Comparison of ENCODE assay signal across 25 cellular contexts in the genomic region with DNA sequence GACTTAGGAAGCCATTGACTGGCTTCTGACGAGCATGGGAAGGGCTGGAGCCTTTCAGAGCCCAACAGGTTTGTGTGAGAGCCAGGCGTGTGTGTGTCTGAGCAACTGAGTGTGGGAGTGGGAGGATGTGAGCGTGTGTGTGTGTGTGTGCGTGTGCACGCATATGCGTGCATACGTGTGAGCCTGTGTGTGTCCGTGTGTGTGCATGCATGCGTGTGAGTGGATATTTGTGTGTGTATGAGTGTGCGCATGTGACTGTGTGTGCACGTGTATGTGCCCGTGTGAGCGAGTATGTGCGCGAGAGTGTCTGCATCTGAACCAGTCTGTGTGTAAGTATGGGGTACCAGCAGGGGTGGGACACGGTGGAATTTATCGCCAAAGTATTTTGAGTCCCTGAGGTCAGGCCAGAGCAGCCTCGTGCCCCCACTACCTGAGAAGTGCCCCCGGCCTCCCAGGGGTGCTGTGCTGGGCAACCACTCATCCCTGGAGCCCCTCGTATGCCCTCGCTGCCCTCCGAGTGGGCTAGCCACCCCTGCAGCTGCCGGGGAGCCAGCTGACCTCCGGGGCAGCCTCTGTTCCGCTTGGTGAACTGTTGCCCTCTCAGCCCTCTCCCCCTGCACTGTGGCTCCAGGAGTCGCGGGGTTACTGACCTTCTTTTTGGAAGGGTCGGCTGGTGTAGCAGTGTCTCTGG. TPM values are rescaled to one million over a fixed set of nuclear protein-coding genes. Genes with fewer than 3 reads are reported as not detected.
DNase-seq lines count a peak whose midpoint lies in the region; ATAC-seq and TF ChIP-seq lines count a peak whose summit lies in the region.
"Had no signal": no experiment of that assay in that cellular context is flagged by ENCODE, and none has a peak within 500 bp of the region (broad histone marks: within the 10 kb centered on the region; RNA-seq: fewer than 3 reads in every experiment).

No MANE protein-coding gene starts in this region.

- H3K9me3 ChIP-seq in gastroesophageal sphincter: no peaks in the 10 kb centered on the region
- H3K9me3 ChIP-seq: suprapubic skin had no signal

- H3K4me3 ChIP-seq in GM23338: no peak overlapping the region
- no peak overlapping the region for H3K4me3 ChIP-seq in gastroesophageal sphincter
- no peak overlapping the region for H3K4me3 ChIP-seq in rectal smooth muscle tissue (ENCODE audit: low read length)
- H3K4me3 ChIP-seq: GM23248, suprapubic skin had no signal

- CTCF ChIA-PET in RWPE1 (lab: Yijun Ruan, JAX): interaction anchor here (0.5 kb wide), 1 partner anchor 71 kb away, joined by 3 read pairs; no protein-coding TSS in a partner anchor
- CTCF ChIA-PET in T-cell (lab: Charles Lee): no interaction called here

- H3K4me1 Mint-ChIP-seq in GM23338 (peaks cover 22% of the 10 kb centered on the region), T-cell (peaks cover 0 to 5% (median 4%) of the 10 kb centered on the region in 3 donors)
- H3K4me1 Mint-ChIP-seq: activated naive CD4-positive, alpha-beta T cell treated with anti-CD3 and anti-CD28 coated beads, Interleukin-2, amount 50 U/mL, for 24 hours had no signal

- no peak overlapping the region for H3K9ac ChIP-seq in rectal smooth muscle tissue (ENCODE audit: low read length)
- H3K9ac ChIP-seq: GM23248 had no signal

- H3K9me3 Mint-ChIP-seq in GM23338 (peaks cover 17% of the 10 kb centered on the region; the same call in 2 of the 3 replicates), T-cell (peaks cover 0 to 2% (median 0%) of the 10 kb centered on the region in 3 donors)
- H3K9me3 Mint-ChIP-seq: activated naive CD4-positive, alpha-beta T cell treated with anti-CD3 and anti-CD28 coated beads, Interleukin-2, amount 50 U/mL, for 24 hours; activated T-cell treated with anti-CD3 and anti-CD28 coated beads, Interleukin-2, amount 50 U/mL, for 72 hours; CD4-positive, CD25-positive, alpha-beta regulatory T cell; natural killer cell treated with Interleukin-12 subunit alpha and Interleukin-12 subunit beta and Interleukin-15 and Interleukin-18, amount 100 ng/mL, for 72 hours; stimulated activated memory B cell treated with anti-CD40 and anti-IgM and Interleukin-4, amounts not matched to agents 10 μg/mL and 1 μg/mL and 100 μg/mL, for 72 hours had no signal

- no peak overlapping the region for H3K4me2 ChIP-seq in GM23338

- no peak for TF ChIP-seq POLR2A in gastroesophageal sphincter (IDR thresholded peaks at IDR 0.05)

- no peaks in the 10 kb centered on the region for H3K9me2 ChIP-seq in GM23338 (ENCODE audit: insufficient read depth)

- 79 to 86% methylated on average over 10 to 14 of the region's 28 CpGs for WGBS in gastroesophageal sphincter (ENCODE audit: low coverage in 1 of 2), 2 donors

- H3K27ac Mint-ChIP-seq in GM23338: peak overlapping the region; percentile 1; the same call in 1 of the 2 replicates
- H3K27ac Mint-ChIP-seq in T-cell: no peak overlapping the region
- H3K27ac Mint-ChIP-seq: activated naive CD4-positive, alpha-beta T cell treated with anti-CD3 and anti-CD28 coated beads, Interleukin-2, amount 50 U/mL, for 24 hours; activated T-cell treated with anti-CD3 and anti-CD28 coated beads, Interleukin-2, amount 50 U/mL, for 72 hours; dendritic cell treated with granulocyte-macrophage colony-stimulating factor and Interleukin-4, amounts not matched to agents 40 ng/mL and 50 ng/mL, for 4 days; natural killer cell treated with Interleukin-12 subunit alpha and Interleukin-12 subunit beta and Interleukin-15 and Interleukin-18, amount 100 ng/mL, for 72 hours; stimulated activated memory B cell treated with anti-CD40 and anti-IgM and Interleukin-4, amounts not matched to agents 10 μg/mL and 1 μg/mL and 100 μg/mL, for 72 hours had no signal

- no peaks in the 10 kb centered on the region for H3K27me3 ChIP-seq in GM23338 (ENCODE audit: insufficient read depth)
- no peaks in the 10 kb centered on the region for H3K27me3 ChIP-seq in gastroesophageal sphincter
- H3K27me3 ChIP-seq in rectal smooth muscle tissue (ENCODE audit: control insufficient read depth, insufficient read depth, low read length): no peaks in the 10 kb centered on the region
- H3K27me3 ChIP-seq: suprapubic skin had no signal

- peaks cover 22% of the 10 kb centered on the region for H3K27me3 Mint-ChIP-seq in GM23338 (ENCODE audit: insufficient read depth, low read depth, poor library complexity)
- no peaks in the 10 kb centered on the region for H3K27me3 Mint-ChIP-seq in T-cell
- H3K27me3 Mint-ChIP-seq: activated naive CD4-positive, alpha-beta T cell treated with anti-CD3 and anti-CD28 coated beads, Interleukin-2, amount 50 U/mL, for 24 hours; CD4-positive, CD25-positive, alpha-beta regulatory T cell; natural killer cell treated with Interleukin-12 subunit alpha and Interleukin-12 subunit beta and Interleukin-15 and Interleukin-18, amount 100 ng/mL, for 72 hours; stimulated activated memory B cell treated with anti-CD40 and anti-IgM and Interleukin-4, amounts not matched to agents 10 μg/mL and 1 μg/mL and 100 μg/mL, for 72 hours had no signal

- peaks cover 41% of the 10 kb centered on the region for H3K36me3 Mint-ChIP-seq in GM23338 (ENCODE audit: low read depth)
- no peaks in the 10 kb centered on the region for H3K36me3 Mint-ChIP-seq in T-cell
- H3K36me3 Mint-ChIP-seq: activated naive CD4-positive, alpha-beta T cell treated with anti-CD3 and anti-CD28 coated beads, Interleukin-2, amount 50 U/mL, for 24 hours; natural killer cell treated with Interleukin-12 subunit alpha and Interleukin-12 subunit beta and Interleukin-15 and Interleukin-18, amount 100 ng/mL, for 72 hours had no signal

- H2AFZ ChIP-seq in GM23338: no peak overlapping the region
- H2AFZ ChIP-seq: GM23248 had no signal

- H3K36me3 ChIP-seq in GM23338 (ENCODE audit: insufficient read depth) (no peaks in the 10 kb centered on the region), gastroesophageal sphincter (peaks cover 0 to 8% of the 10 kb centered on the region in 2 donors), rectal smooth muscle tissue (ENCODE audit: control insufficient read depth, insufficient read depth, low read length) (no peaks in the 10 kb centered on the region)
- H3K36me3 ChIP-seq: suprapubic skin had no signal

- H3K27ac ChIP-seq in GM23338 (ENCODE audit: low read depth) (no peak overlapping the region), RWPE1 (peak overlapping the region; percentile 37), gastroesophageal sphincter (peak overlapping the region; percentile 92 to 97 (median 94)), rectal smooth muscle tissue (ENCODE audit: low read depth, low read length) (peak overlapping the region; percentile 92)
- H3K27ac ChIP-seq: GM23248, suprapubic skin had no signal

- 0 out of 2 replicates have a peak, but pooled peaks cover 2% of the 10 kb centered on the region for H3F3A ChIP-seq in GM23338 (replicated peaks; ENCODE audit: low read depth)

- no peak for TF ChIP-seq CTCF in GM23338 (conservative IDR thresholded peaks at IDR 0.05; ENCODE audit: low read depth in 2 of 2)
- TF ChIP-seq CTCF in RWPE1 (conservative IDR thresholded peaks at IDR 0.05; ENCODE audit: low read depth): no peak
- no peak for TF ChIP-seq CTCF in gastroesophageal sphincter (IDR thresholded peaks at IDR 0.05)

- H3K4me3 Mint-ChIP-seq in GM23338: no peak overlapping the region; the same call in 2 of the 3 replicates
- no peak overlapping the region for H3K4me3 Mint-ChIP-seq in T-cell
- H3K4me3 Mint-ChIP-seq: activated naive CD4-positive, alpha-beta T cell treated with anti-CD3 and anti-CD28 coated beads, Interleukin-2, amount 50 U/mL, for 24 hours; activated T-cell treated with anti-CD3 and anti-CD28 coated beads, Interleukin-2, amount 50 U/mL, for 72 hours; dendritic cell treated with granulocyte-macrophage colony-stimulating factor and Interleukin-4, amounts not matched to agents 40 ng/mL and 50 ng/mL, for 4 days; natural killer cell treated with Interleukin-12 subunit alpha and Interleukin-12 subunit beta and Interleukin-15 and Interleukin-18, amount 100 ng/mL, for 72 hours; stimulated activated memory B cell treated with anti-CD40 and anti-IgM and Interleukin-4, amounts not matched to agents 10 μg/mL and 1 μg/mL and 100 μg/mL, for 72 hours had no signal

- peaks cover 24% of the 10 kb centered on the region for H3K79me2 ChIP-seq in GM23338 (replicated peaks; ENCODE audit: insufficient read depth)

- no peak for DNase-seq in GM23338 (ENCODE audit: low spot score)
- no peak for DNase-seq in RWPE1 (ENCODE audit: low spot score)
- no peak for DNase-seq in activated gamma-delta T cell treated with Interleukin-2 at 50 U/mL for 16 hours
- DNase-seq in stimulated activated naive CD8-positive, alpha-beta T cell treated with anti-CD3 and anti-CD28 coated beads, Interleukin-15, Interleukin-2, amounts not matched to agents 100 U/mL and 50 U/mL, for 24 hours: no peak
- DNase-seq in T-cell: no peak
- DNase-seq: activated CD4-positive, alpha-beta T cell treated with anti-CD3 and anti-CD28 coated beads, Interleukin-2, amount 50 U/mL, for 4 hours; activated T-cell treated with anti-CD3 and anti-CD28 coated beads, Interleukin-2, amount 50 U/mL, for 72 hours; caudate nucleus; CD4-positive, CD25-positive, alpha-beta regulatory T cell; DMS 273 treated with DMSO at 0.1 percent for 48 hours; GM23248; NCI-H2029; NCI-H526; SIG-M5; stimulated activated CD4-positive, alpha-beta T cell treated with anti-CD3 and anti-CD28 coated beads, Interleukin-4, amount 100 ng/mL, for 4 hours had no signal

- POLR2A ChIA-PET in RWPE1 (lab: Yijun Ruan, JAX; ENCODE audit: low non-redundant PET) (no interaction called here), T-cell (lab: Charles Lee) (no interaction called here)

- ATAC-seq in GM23338 (no peak), gastroesophageal sphincter (no peak), GM18520 (IDR thresholded peaks at IDR 0.05; ENCODE audit: unreplicated experiment) (no peak), T-cell (replicated peaks in 1 of 4) (no peak)
- no peak for ATAC-seq in stimulated activated naive CD8-positive, alpha-beta T cell treated with anti-CD3 and anti-CD28 coated beads, Interleukin-15, Interleukin-2, amounts not matched to agents 100 U/mL and 50 U/mL, for 24 hours
- ATAC-seq: activated T-cell treated with anti-CD3 and anti-CD28 coated beads, Interleukin-2, amount 50 U/mL, for 72 hours; natural killer cell treated with Interleukin-12 subunit alpha and Interleukin-12 subunit beta and Interleukin-15 and Interleukin-18, amount 100 ng/mL, for 72 hours; Panc1; sciatic nerve; stimulated activated memory B cell treated with anti-CD40 and anti-IgM and Interleukin-4, amounts not matched to agents 10 μg/mL and 1 μg/mL and 100 μg/mL, for 72 hours had no signal

- no peaks in the 10 kb centered on the region; the same call in 1 of the 2 replicates for H4K20me1 ChIP-seq in GM23338 (replicated peaks; ENCODE audit: insufficient read depth)

- no peak for TF ChIP-seq EP300 in gastroesophageal sphincter (IDR thresholded peaks at IDR 0.05)

- H3K4me1 ChIP-seq in GM23338 (ENCODE audit: insufficient read depth) (peaks cover 3% of the 10 kb centered on the region; the same call in 1 of the 2 replicates), gastroesophageal sphincter (peaks cover 7 to 95% (median 56%) of the 10 kb centered on the region in 3 donors), rectal smooth muscle tissue (ENCODE audit: control insufficient read depth, insufficient read depth, low read length) (peaks cover 48% of the 10 kb centered on the region)

RNA-seq across cellular contexts. Expression of a gene that starts 38.5 kb away (rescaled TPM):
- total RNA-seq in GM23338 (2014; rRNA removed; shearing (Covaris generic)): 35.1 and 51.1 TPM in 2 replicates
- polyA plus RNA-seq in GM23338 (2016; fragmentation: Nextera tagmentation; extraction: Ambion mirVana): 26.9 and 38.3 TPM in 2 replicates
- total RNA-seq in gastroesophageal sphincter: 10 to 100 TPM; 32.6 to 68.9 (median 42.5) TPM
- total RNA-seq in T-cell: 10 to 100 TPM in 1 of 5 donors, 1 to 10 TPM in 4; 1.8 to 11.3 (median 7.0) TPM
